ENCODE assay signal across 11 cellular contexts in genomic region chr6:3690506-3690905, GRCh38.
"Had no signal": no experiment of that assay in that cellular context is flagged by ENCODE, and none has a peak within 500 bp of the region (broad histone marks: within the 10 kb centered on the region; RNA-seq: fewer than 3 reads in every experiment).

No MANE protein-coding gene starts in this region.

- H3K27ac Mint-ChIP-seq: GM23338, H9, HFFc6 had no signal

- H3K4me3 Mint-ChIP-seq: GM23338, H9, HFFc6 had no signal

- H3K9ac ChIP-seq: GM23248 had no signal

- H2AFZ ChIP-seq: GM23248, GM23338 had no signal

- H3K4me2 ChIP-seq: GM23338 had no signal

- DNase-seq: GM23248, GOT3, H7, H9, HCEC 1CT, HFFc6 had no signal

- ATAC-seq: GM23338, HCT116 had no signal

- H3K4me1 ChIP-seq: HAP-1 had no signal

- H3K9me3 ChIP-seq: HAP-1 had no signal

- H3K27ac ChIP-seq: GM23248 had no signal

- H3K4me3 ChIP-seq: GM23248, GM23338, HAP-1 had no signal

- H3K36me3 ChIP-seq: HAP-1 had no signal

- FAIRE-seq: H1, H54 had no signal
